In genomic region chr7:41536116-41536515, GRCh38 we compare ENCODE assay signal across 12 cellular contexts.
DNase-seq lines count a peak whose midpoint lies in the region; ATAC-seq and TF ChIP-seq lines count a peak whose summit lies in the region.
"Had no signal": no experiment of that assay in that cellular context is flagged by ENCODE, and none has a peak within 500 bp of the region (broad histone marks: within the 10 kb centered on the region; RNA-seq: fewer than 3 reads in every experiment).

No MANE protein-coding gene starts in this region.

- TF ChIP-seq CTCF in astrocyte of the cerebellum (IDR thresholded peaks at IDR 0.05; ENCODE audit: low read depth, low read length, missing control alignments) (no peak), fibroblast of the aortic adventitia (IDR thresholded peaks at IDR 0.05; ENCODE audit: insufficient read depth, low read length) (no peak)

- peak; percentile 69 for DNase-seq in OCI-M1 (lab: John Stamatoyannopoulos, UW)
- peak; percentile 28 for DNase-seq in astrocyte of the cerebellum (ENCODE audit: low read depth)
- peak; percentile 62 for DNase-seq in fibroblast of the aortic adventitia (ENCODE audit: low read depth)
- no peak for DNase-seq in retina
- no peak for DNase-seq in DMS 273 treated with DMSO at 0.1 percent for 48 hours (lab: John Stamatoyannopoulos, UW)
- DNase-seq: AML-193; Caco-2; CD8-positive, alpha-beta memory T cell had no signal

- H3K4me3 ChIP-seq in astrocyte of the cerebellum (ENCODE audit: low read depth, low read length) = no peak overlapping the region
- no peak overlapping the region for H3K4me3 ChIP-seq in fibroblast of the aortic adventitia (ENCODE audit: low read depth, low read length)
- H3K4me3 ChIP-seq: BLaER1, GM23248 had no signal

- in situ Hi-C loops in astrocyte of the cerebellum (cut with HindIII; ENCODE audit: low sequenced_read_pairs) = no loop called here

- ATAC-seq in HG03571 (IDR thresholded peaks at IDR 0.05; ENCODE audit: unreplicated experiment) (no peak), HG03135 (IDR thresholded peaks at IDR 0.05; ENCODE audit: unreplicated experiment) (no peak)

Comparison
In these comparisons a context has a peak if more than half of its experiments do, and no peak if none do; other contexts are left out.
1. DNase-seq: peak in OCI-M1 (single experiment), astrocyte of the cerebellum (single experiment) and fibroblast of the aortic adventitia (single experiment); none in retina (single experiment) and DMS 273 treated with DMSO at 0.1 percent for 48 hours (single experiment).